8 cellular contexts compared by ENCODE assay signal in the genomic region with DNA sequence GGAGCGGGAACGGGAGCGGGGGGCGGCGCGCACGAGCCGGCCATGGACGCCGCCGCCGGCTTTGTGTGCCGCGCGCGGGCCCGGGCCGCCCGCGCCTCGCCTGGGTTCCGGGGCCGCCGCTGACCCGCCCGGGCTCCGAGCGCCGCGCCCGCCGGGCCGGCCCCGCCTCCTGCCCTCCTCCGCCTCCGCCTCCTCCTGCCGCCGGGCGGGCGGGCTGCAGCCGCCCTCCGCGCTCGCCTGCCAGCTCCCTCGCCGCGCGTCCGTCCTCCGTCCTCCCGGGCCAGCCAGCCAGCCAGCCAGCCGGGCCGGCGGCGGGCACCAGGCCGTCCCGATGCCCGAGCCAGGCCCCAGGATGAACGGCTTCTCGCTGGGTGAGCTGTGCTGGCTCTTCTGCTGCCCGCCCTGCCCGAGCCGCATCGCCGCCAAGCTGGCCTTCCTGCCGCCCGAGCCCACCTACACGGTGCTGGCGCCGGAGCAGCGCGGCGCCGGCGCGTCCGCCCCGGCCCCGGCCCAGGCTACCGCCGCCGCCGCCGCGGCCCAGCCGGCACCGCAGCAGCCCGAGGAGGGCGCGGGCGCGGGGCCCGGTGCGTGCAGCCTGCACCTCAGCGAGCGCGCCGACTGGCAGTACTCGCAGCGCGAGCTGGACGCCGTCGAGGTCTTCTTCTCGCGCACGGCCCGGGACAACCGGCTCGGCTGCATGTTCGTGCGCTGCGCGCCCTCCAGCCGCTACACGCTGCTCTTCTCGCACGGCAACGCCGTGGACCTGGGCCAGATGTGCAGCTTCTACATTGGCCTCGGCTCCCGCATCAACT. TPM values are rescaled to one million over a fixed set of nuclear protein-coding genes. Genes with fewer than 3 reads are reported as not detected.
DNase-seq lines count a peak whose midpoint lies in the region; ATAC-seq and TF ChIP-seq lines count a peak whose summit lies in the region.

A gene (plus strand): TSS at position 212 of the 812 bp plus-strand sequence. CDS start 120 bp downstream, at position 332.

- peak within 1 kb of the TSS; percentile 96 for H3K4me3 Mint-ChIP-seq in CD4-positive, alpha-beta T cell

- peak within 1 kb of the TSS; percentile 95 for H3K4me2 ChIP-seq in parathyroid adenoma (ENCODE audit: low read length)

- in situ Hi-C loops in SK-MEL-5 (cut with HindIII; ENCODE audit: low pct_unique_long_range_greater_than_20kb, low sequenced_read_pairs) = no loop called here

- H3K36me3 Mint-ChIP-seq in CD4-positive, alpha-beta T cell (ENCODE audit: low read depth) = peaks cover 4% of the 10 kb centered on the region

- peak within 1 kb of the TSS; percentile 53 for H3K27ac Mint-ChIP-seq in CD4-positive, alpha-beta T cell

- no peak within 1 kb of the TSS for H3K27ac ChIP-seq in CD4-positive, alpha-beta T cell (ENCODE audit: low read depth, low read length)
- H3K27ac ChIP-seq in adrenal gland (peak within 1 kb of the TSS in 3 of 5 donors; percentile 66 to 85 (median 70)), heart right ventricle (peak within 1 kb of the TSS; percentile 57 to 91 (median 84)), parathyroid adenoma (peak within 1 kb of the TSS; percentile 62)

- no peaks in the 10 kb centered on the region for H3K79me2 ChIP-seq in parathyroid adenoma

- H3K9me3 ChIP-seq in CD4-positive, alpha-beta T cell (ENCODE audit: control insufficient read depth, low read length) = no peaks in the 10 kb centered on the region
- H3K9me3 ChIP-seq in adrenal gland (replicated peaks in 1 of 3) (no peaks in the 10 kb centered on the region), heart right ventricle (no peaks in the 10 kb centered on the region), parathyroid adenoma (ENCODE audit: control insufficient read depth, low read length) (no peaks in the 10 kb centered on the region)

- intact Hi-C loops in CD4-positive, alpha-beta T cell (cut with DNase I, micrococcal nuclease) = loop anchor here in 1 of 2 experiments (10.0 kb wide), 1 partner anchor 299 kb away; no protein-coding TSS in a partner anchor
- intact Hi-C loops in adrenal gland (cut with DNase I) = no loop called here
- intact Hi-C loops in heart right ventricle (cut with DNase I) = loop anchor here in 1 of 10 donors (2.0 to 10.0 kb wide), 2 partner anchors 81 to 279 kb away; no protein-coding TSS in a partner anchor

- H3K27me3 Mint-ChIP-seq in CD4-positive, alpha-beta T cell = peaks cover 7% of the 10 kb centered on the region

- H3K4me1 Mint-ChIP-seq in CD4-positive, alpha-beta T cell (ENCODE audit: low read depth) = peaks cover 24% of the 10 kb centered on the region

- ATAC-seq in CD4-positive, alpha-beta T cell (ENCODE audit: poor library complexity) = peak; percentile 69
- ATAC-seq in GM19452 (IDR thresholded peaks at IDR 0.05; ENCODE audit: unreplicated experiment) (peak; percentile 76), HG03565 (IDR thresholded peaks at IDR 0.05; ENCODE audit: unreplicated experiment) (peak; percentile 59), heart right ventricle (peak; percentile 63 to 90 (median 85))

- peak in 7 of 10 experiments; percentile 5 to 55 (median 23) for DNase-seq in CD4-positive, alpha-beta T cell
- peak; percentile 57 for DNase-seq in SK-MEL-5 (ENCODE audit: low read depth, low spot score)
- peak; percentile 51 to 70 (median 64) for DNase-seq in adrenal gland
- peak; percentile 39 to 75 for DNase-seq in heart right ventricle
- no peak for DNase-seq in GF-D8 (lab: John Stamatoyannopoulos, UW)

- peak in 1 of 2 donors; percentile 36 for TF ChIP-seq POLR2A in adrenal gland (IDR thresholded peaks at IDR 0.05)

- no peak for TF ChIP-seq CTCF in CD4-positive, alpha-beta T cell (IDR thresholded peaks at IDR 0.05)
- TF ChIP-seq CTCF in adrenal gland (IDR thresholded peaks at IDR 0.05) (no peak), heart right ventricle (IDR thresholded peaks at IDR 0.05) (no peak), parathyroid adenoma (IDR thresholded peaks at IDR 0.05) (no peak)

- peaks cover 13 to 18% of the 10 kb centered on the region in 2 donors for H3K4me1 ChIP-seq in adrenal gland (replicated peaks in 1 of 2)
- peaks cover 0 to 28% (median 20%) of the 10 kb centered on the region in 9 donors for H3K4me1 ChIP-seq in heart right ventricle
- no peaks in the 10 kb centered on the region for H3K4me1 ChIP-seq in parathyroid adenoma

- peak within 1 kb of the TSS; percentile 2 to 85 (median 76) for H3K4me3 ChIP-seq in adrenal gland
- peak within 1 kb of the TSS; percentile 63 to 93 (median 78) for H3K4me3 ChIP-seq in heart right ventricle
- peak within 1 kb of the TSS; percentile 73 for H3K4me3 ChIP-seq in parathyroid adenoma (ENCODE audit: low read depth, low read length)

- H3K36me3 ChIP-seq in adrenal gland (replicated peaks in 1 of 2) = no peaks in the 10 kb centered on the region
- H3K36me3 ChIP-seq in heart right ventricle = no peaks in the 10 kb centered on the region
- no peaks in the 10 kb centered on the region for H3K36me3 ChIP-seq in parathyroid adenoma (ENCODE audit: control insufficient read depth, insufficient read depth, low read length)

- H3K9me3 Mint-ChIP-seq in CD4-positive, alpha-beta T cell = no peaks in the 10 kb centered on the region

- peak within 1 kb of the TSS; percentile 86 for H2AFZ ChIP-seq in parathyroid adenoma

- POLR2A ChIA-PET in CD4-positive, alpha-beta T cell (lab: Charles Lee) = interaction anchor here (0.5 to 1.2 kb wide), 4 partner anchors 9 to 629 kb away, joined by 3 read pairs; a partner anchor contains a TSS

- CTCF ChIA-PET in CD4-positive, alpha-beta T cell (lab: Charles Lee) = no interaction called here

- 0 to 1% (median 0%) methylated on average over 4 to 118 of the region's 122 CpGs for WGBS in adrenal gland, 4 donors
- WGBS in heart right ventricle, 2 donors = 0% methylated on average over 83 to 114 of the region's 122 CpGs

- H3K27me3 ChIP-seq in CD4-positive, alpha-beta T cell (ENCODE audit: control insufficient read depth, insufficient read depth, low read length) = no peaks in the 10 kb centered on the region
- H3K27me3 ChIP-seq in adrenal gland = no peaks in the 10 kb centered on the region
- no peaks in the 10 kb centered on the region for H3K27me3 ChIP-seq in heart right ventricle
- H3K27me3 ChIP-seq in parathyroid adenoma (ENCODE audit: control insufficient read depth, insufficient read depth, low read length) = no peaks in the 10 kb centered on the region

- no peak within 1 kb of the TSS for H3K9ac ChIP-seq in parathyroid adenoma

RNA-seq across cellular contexts. Expression of the gene that starts here (rescaled TPM):
- total RNA-seq in CD4-positive, alpha-beta T cell = under 1 TPM; 0.33 to 0.59 TPM
- total RNA-seq in SK-MEL-5 (2014; rRNA removed; shearing (Covaris generic)) = 6.9 and 9.1 TPM in 2 replicates
- 29.2 and 33.5 TPM in 2 replicates for polyA plus RNA-seq in SK-MEL-5 (2015; cell fraction: cytosol; rRNA removed)
- polyA plus RNA-seq in SK-MEL-5 (2015; cell fraction: nucleus; rRNA removed) = 10.8 and 11.5 TPM in 2 replicates
- total RNA-seq in adrenal gland (1 to 10 TPM; 2.1 to 9.9 (median 5.6) TPM), heart right ventricle (1 to 10 TPM; 3.4 to 8.5 (median 4.6) TPM)
- polyA plus RNA-seq in adrenal gland (1 to 10 TPM; 1.9 to 6.6 (median 2.1) TPM), heart right ventricle (1 to 10 TPM; 2.3 to 2.8 TPM)

Comparison
In these comparisons a context has a peak if more than half of its experiments do, and no peak if none do; other contexts are left out.
1. Peak in DNase-seq and ATAC-seq in CD4-positive, alpha-beta T cell; RNA of the gene not detected or under 1 TPM.